8 cellular contexts compared by ENCODE assay signal in genomic region chr17:38674013-38674748, GRCh38. TPM values are rescaled to one million over a fixed set of nuclear protein-coding genes. Genes with fewer than 3 reads are reported as not detected.
A peak's percentile ranks its signal among the peaks of the same experiment; 100 is the strongest.
DNase-seq lines count a peak whose midpoint lies in the region; ATAC-seq and TF ChIP-seq lines count a peak whose summit lies in the region.

No MANE protein-coding gene starts in this region.

- no peaks in the 10 kb centered on the region for H3K36me3 Mint-ChIP-seq in activated T-cell treated with anti-CD3 and anti-CD28 coated beads, Interleukin-2, amount 50 U/mL, for 72 hours (ENCODE audit: insufficient read depth in 2 of 2)

- H3K4me1 Mint-ChIP-seq in activated T-cell treated with anti-CD3 and anti-CD28 coated beads, Interleukin-2, amount 50 U/mL, for 72 hours (ENCODE audit: low read depth): peaks cover 59% of the 10 kb centered on the region

- H3K9me3 ChIP-seq in hepatocyte (ENCODE audit: low read depth): no peaks in the 10 kb centered on the region
- H3K9me3 ChIP-seq in spleen: no peaks in the 10 kb centered on the region

- H3K79me2 ChIP-seq in ACC112 (ENCODE audit: control insufficient read depth, insufficient read depth, low read length, unreplicated experiment) (no peaks in the 10 kb centered on the region), hepatocyte (no peaks in the 10 kb centered on the region)

- no peaks in the 10 kb centered on the region for H3K9me3 Mint-ChIP-seq in activated T-cell treated with anti-CD3 and anti-CD28 coated beads, Interleukin-2, amount 50 U/mL, for 72 hours

- peak; percentile 16 for TF ChIP-seq CTCF in hepatocyte (IDR thresholded peaks at IDR 0.05; ENCODE audit: poor library complexity)
- TF ChIP-seq CTCF in spleen (IDR thresholded peaks at IDR 0.05 in 8 of 11, conservative IDR thresholded peaks at IDR 0.05 in 3 of 11): no peak

- 0% methylated on average over 34 of the region's 85 CpGs for WGBS in hepatocyte (ENCODE audit: low lambda C conversion rate, missing lambda C conversion rate)
- 0 to 2% (median 0%) methylated on average over 22 to 85 of the region's 85 CpGs for WGBS in spleen, 5 donors

- no peaks in the 10 kb centered on the region for H3K36me3 ChIP-seq in ACC112 (ENCODE audit: insufficient read depth, low read length)
- no peaks in the 10 kb centered on the region for H3K36me3 ChIP-seq in hepatocyte (replicated peaks; ENCODE audit: insufficient read depth, low read depth)
- no peaks in the 10 kb centered on the region for H3K36me3 ChIP-seq in spleen

- H4K20me1 ChIP-seq in hepatocyte (ENCODE audit: insufficient read depth, poor library complexity, severe bottlenecking): no peaks in the 10 kb centered on the region

- peaks cover 17% of the 10 kb centered on the region for H3K4me1 ChIP-seq in ACC112 (ENCODE audit: control insufficient read depth, insufficient read depth, low read length, unreplicated experiment)
- peaks cover 10% of the 10 kb centered on the region for H3K4me1 ChIP-seq in hepatocyte (ENCODE audit: insufficient read depth)
- H3K4me1 ChIP-seq in spleen: peaks cover 19 to 74% (median 42%) of the 10 kb centered on the region in 6 donors

- H3K9me2 ChIP-seq in hepatocyte (replicated peaks; ENCODE audit: insufficient read depth): no peaks in the 10 kb centered on the region

- TF ChIP-seq POLR2A in spleen (IDR thresholded peaks at IDR 0.05): no peak

- H2AFZ ChIP-seq in ACC112 (ENCODE audit: low read length, unreplicated experiment) (peak overlapping the region; percentile 76), hepatocyte (peak overlapping the region; percentile 82)

- peaks cover 15% of the 10 kb centered on the region for H3K27me3 Mint-ChIP-seq in activated T-cell treated with anti-CD3 and anti-CD28 coated beads, Interleukin-2, amount 50 U/mL, for 72 hours (ENCODE audit: low read depth)

- H3K4me3 ChIP-seq in ACC112 (ENCODE audit: low read depth, low read length) (peak overlapping the region; percentile 83), hepatocyte (peak overlapping the region; percentile 73), spleen (peak overlapping the region; percentile 46 to 81 (median 58))

- peak overlapping the region; percentile 66 to 70 for H3K4me3 Mint-ChIP-seq in activated T-cell treated with anti-CD3 and anti-CD28 coated beads, Interleukin-2, amount 50 U/mL, for 72 hours

- H3K4me2 ChIP-seq in hepatocyte: peak overlapping the region; percentile 99

- peaks cover 14% of the 10 kb centered on the region for H3K27me3 ChIP-seq in ACC112 (ENCODE audit: insufficient read depth, low read length)
- peaks cover 64% of the 10 kb centered on the region for H3K27me3 ChIP-seq in hepatocyte
- peaks cover 0 to 77% (median 64%) of the 10 kb centered on the region in 7 donors for H3K27me3 ChIP-seq in spleen (replicated peaks in 1 of 7)

- H3K27ac Mint-ChIP-seq in activated T-cell treated with anti-CD3 and anti-CD28 coated beads, Interleukin-2, amount 50 U/mL, for 72 hours: no peak overlapping the region

- ATAC-seq in GM18867 (IDR thresholded peaks at IDR 0.05; ENCODE audit: unreplicated experiment) (peak; percentile 13), HG03135 (IDR thresholded peaks at IDR 0.05; ENCODE audit: unreplicated experiment) (no peak)
- ATAC-seq in activated T-cell treated with anti-CD3 and anti-CD28 coated beads, Interleukin-2, amount 50 U/mL, for 72 hours (replicated peaks in 1 of 2): peak; percentile 28 to 33

- H3K27ac ChIP-seq in ACC112 (ENCODE audit: low read depth, low read length) (no peak overlapping the region), hepatocyte (no peak overlapping the region), spleen (peak overlapping the region in 4 of 8 donors; percentile 2 to 40 (median 25))

- intact Hi-C loops in spleen (cut with DNase I; ENCODE audit: low total_unique reads): no loop called here

- DNase-seq in HT-29 (ENCODE audit: low spot score): peak; percentile 61
- DNase-seq in activated T-cell treated with anti-CD3 and anti-CD28 coated beads, Interleukin-2, amount 50 U/mL, for 72 hours: peak; percentile 58 to 64
- DNase-seq in hepatocyte (ENCODE audit: low spot score): peak; percentile 48
- DNase-seq in spleen: peak; percentile 83
- no peak for DNase-seq in epidermal melanocyte (ENCODE audit: insufficient read length, low spot score)

RNA-seq across cellular contexts. Expression of gene EPOP, which starts 0.6 kb away (rescaled TPM):
- total RNA-seq in HT-29 (2014; rRNA removed; shearing (Covaris generic)): 11.1 and 13.9 TPM in 2 replicates
- total RNA-seq in activated T-cell treated with anti-CD3 and anti-CD28 coated beads, Interleukin-2, amount 50 U/mL, for 72 hours: 10 to 100 TPM; 30.3 to 37.4 TPM
- 0.92 and 0.93 TPM in 2 replicates for total RNA-seq in hepatocyte
- 0.37 and 0.45 TPM in 2 replicates for polyA plus RNA-seq in hepatocyte
- 1 to 10 TPM in 6 of 7 donors, under 1 TPM in 1; 0.51 to 6.4 (median 2.2) TPM for total RNA-seq in spleen
- 1 to 10 TPM; 1.5 to 3.5 (median 3.1) TPM for polyA plus RNA-seq in spleen

RNA-seq across cellular contexts. Expression of gene MLLT6, which starts 30.9 kb away (rescaled TPM):
- total RNA-seq in HT-29 (2014; rRNA removed; shearing (Covaris generic)): 219 and 252 TPM in 2 replicates
- total RNA-seq in activated T-cell treated with anti-CD3 and anti-CD28 coated beads, Interleukin-2, amount 50 U/mL, for 72 hours: 100 to 1,000 TPM; 251 to 263 TPM
- total RNA-seq in hepatocyte (27.5 and 31.2 TPM in 2 replicates), spleen (100 to 1,000 TPM; 112 to 244 (median 183) TPM)
- polyA plus RNA-seq in hepatocyte (10.6 and 11.0 TPM in 2 replicates), spleen (100 to 1,000 TPM in 1 of 3 donors, 10 to 100 TPM in 2; 27.3 to 124 (median 35.5) TPM)

RNA-seq across cellular contexts. Expression of gene CISD3, which starts 56.0 kb away (rescaled TPM):
- total RNA-seq in HT-29 (2014; rRNA removed; shearing (Covaris generic)): 54.0 and 100 TPM in 2 replicates
- total RNA-seq in activated T-cell treated with anti-CD3 and anti-CD28 coated beads, Interleukin-2, amount 50 U/mL, for 72 hours: 10 to 100 TPM; 25.5 to 27.8 TPM
- total RNA-seq in hepatocyte (4.9 and 5.0 TPM in 2 replicates), spleen (10 to 100 TPM in 4 of 7 donors, 1 to 10 TPM in 3; 4.9 to 22.2 (median 11.5) TPM)
- polyA plus RNA-seq in hepatocyte (37.0 and 41.6 TPM in 2 replicates), spleen (10 to 100 TPM; 11.2 to 27.5 (median 24.0) TPM)
